In the genomic region with DNA sequence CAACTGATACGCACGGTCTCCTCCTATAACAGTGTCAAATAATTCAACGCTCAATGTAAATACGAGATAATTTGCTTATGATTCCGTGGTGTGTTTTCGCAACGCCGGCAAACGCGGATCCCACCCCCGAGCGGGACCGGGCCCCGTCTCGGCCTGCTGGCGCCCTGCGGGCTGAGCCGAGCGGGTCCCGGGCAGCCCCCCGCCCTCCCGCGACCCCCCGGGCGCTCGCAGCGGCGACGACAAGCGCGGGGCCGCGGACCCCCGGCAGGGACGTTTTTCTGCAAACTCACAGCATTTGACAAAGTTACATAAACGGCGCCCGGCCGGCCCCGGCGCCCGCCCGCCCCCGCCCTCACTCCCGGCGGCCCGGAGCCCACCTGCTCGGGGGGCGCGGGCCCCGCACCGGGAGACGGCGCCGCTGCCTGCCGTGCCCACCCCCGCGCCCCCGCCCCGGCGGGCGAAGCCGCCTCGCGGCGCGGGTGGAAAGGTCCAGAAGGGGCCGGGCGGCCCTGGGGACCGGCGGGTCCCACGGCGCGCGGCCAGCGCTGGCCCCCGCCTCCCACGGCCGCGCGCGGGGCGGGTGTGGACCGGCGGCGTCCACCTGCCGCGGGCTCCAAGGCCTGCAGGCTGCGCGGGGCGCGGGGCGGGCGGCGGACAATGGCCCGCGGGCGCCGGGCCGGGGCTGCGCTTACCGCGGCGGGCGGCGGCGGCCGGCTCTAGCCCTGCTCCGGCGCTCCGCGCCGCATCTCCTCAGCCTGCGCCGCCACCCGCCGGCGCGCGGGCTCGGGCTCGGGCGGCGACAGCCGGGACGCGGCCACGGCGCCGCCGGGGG, we compare ENCODE assay signal across 8 cellular contexts. TPM values are rescaled to one million over a fixed set of nuclear protein-coding genes. Genes with fewer than 3 reads are reported as not detected.
DNase-seq lines count a peak whose midpoint lies in the region; ATAC-seq and TF ChIP-seq lines count a peak whose summit lies in the region.

No MANE protein-coding gene starts in this region.

- BruUV-seq in PC-3 (replicated peaks; lab: Mats Ljungman, UMichigan) = no TSS peak

- H3K27ac Mint-ChIP-seq in dendritic cell treated with granulocyte-macrophage colony-stimulating factor and Interleukin-4, amounts not matched to agents 40 ng/mL and 50 ng/mL, for 4 days = peak overlapping the region; percentile 100
- H3K27ac Mint-ChIP-seq in naive B cell = peak overlapping the region; percentile 88 to 99 (median 98)

- H3K36me3 Mint-ChIP-seq in dendritic cell treated with granulocyte-macrophage colony-stimulating factor and Interleukin-4, amounts not matched to agents 40 ng/mL and 50 ng/mL, for 4 days (ENCODE audit: low read depth) = peaks cover 11% of the 10 kb centered on the region
- no peaks in the 10 kb centered on the region for H3K36me3 Mint-ChIP-seq in naive B cell

- H3K4me3 Mint-ChIP-seq in dendritic cell treated with granulocyte-macrophage colony-stimulating factor and Interleukin-4, amounts not matched to agents 40 ng/mL and 50 ng/mL, for 4 days = peak overlapping the region; percentile 72
- peak overlapping the region; percentile 86 to 99 (median 94) for H3K4me3 Mint-ChIP-seq in naive B cell

- DNase-seq in AG08395 (ENCODE audit: low spot score) = peak; percentile 19
- peak; percentile 33 for DNase-seq in GM19238 (ENCODE audit: insufficient read length, low spot score)
- DNase-seq in PC-3 = peak; percentile 23
- DNase-seq in naive B cell = no peak
- no peak for DNase-seq in HK-2 (ENCODE audit: unreplicated experiment)

- H3K9ac ChIP-seq in PC-3 (ENCODE audit: low read length) = peak overlapping the region; percentile 63

- no peaks in the 10 kb centered on the region for H3F3A ChIP-seq in PC-3 (ENCODE audit: low read length, unreplicated experiment)

- H3K4me3 ChIP-seq in PC-3 (ENCODE audit: low read length) = peak overlapping the region; percentile 77

- H3K9me3 ChIP-seq in PC-3 (ENCODE audit: low read length) = no peaks in the 10 kb centered on the region

- H3K9me2 ChIP-seq in PC-3 (replicated peaks; ENCODE audit: low read length) = no peaks in the 10 kb centered on the region

- H3K4me2 ChIP-seq in PC-3 (ENCODE audit: low read length) = peak overlapping the region; percentile 100

- H3K27me3 Mint-ChIP-seq in dendritic cell treated with granulocyte-macrophage colony-stimulating factor and Interleukin-4, amounts not matched to agents 40 ng/mL and 50 ng/mL, for 4 days = no peaks in the 10 kb centered on the region
- H3K27me3 Mint-ChIP-seq in naive B cell = no peaks in the 10 kb centered on the region

- peaks cover 44% of the 10 kb centered on the region for H3K4me1 Mint-ChIP-seq in dendritic cell treated with granulocyte-macrophage colony-stimulating factor and Interleukin-4, amounts not matched to agents 40 ng/mL and 50 ng/mL, for 4 days (ENCODE audit: low read depth)
- peaks cover 11 to 35% (median 25%) of the 10 kb centered on the region in 3 donors for H3K4me1 Mint-ChIP-seq in naive B cell

- CTCF ChIA-PET in PC-3 (lab: Charles Lee) = no interaction called here

- no peaks in the 10 kb centered on the region for H3K9me3 Mint-ChIP-seq in dendritic cell treated with granulocyte-macrophage colony-stimulating factor and Interleukin-4, amounts not matched to agents 40 ng/mL and 50 ng/mL, for 4 days
- no peaks in the 10 kb centered on the region for H3K9me3 Mint-ChIP-seq in naive B cell

- peaks cover 11% of the 10 kb centered on the region; the same call in 1 of the 2 replicates for H4K20me1 ChIP-seq in PC-3 (ENCODE audit: low read length)

- peaks cover 15% of the 10 kb centered on the region for H3K4me1 ChIP-seq in PC-3 (ENCODE audit: insufficient read depth, low read length)

- no peaks in the 10 kb centered on the region for H3K36me3 ChIP-seq in PC-3 (ENCODE audit: low read depth, low read length)

- POLR2A ChIA-PET in PC-3 (lab: Charles Lee; ENCODE audit: unreplicated experiment) = interaction anchor here (0.6 to 1.0 kb wide), 5 partner anchors 12 to 387 kb away, joined by 3 to 4 read pairs (median 3); no protein-coding TSS in a partner anchor

- peaks cover 48% of the 10 kb centered on the region for H3K79me2 ChIP-seq in PC-3 (ENCODE audit: low read length)

- intact Hi-C loops in PC-3 (cut with micrococcal nuclease) = loop anchor here (1.0 to 5.0 kb wide), 3 partner anchors 65 to 153 kb away; no protein-coding TSS in a partner anchor
- intact Hi-C loops in dendritic cell treated with granulocyte-macrophage colony-stimulating factor and Interleukin-4, amounts not matched to agents 40 ng/mL and 50 ng/mL, for 4 days (cut with micrococcal nuclease) = loop anchor here (2.0 to 5.0 kb wide), 2 partner anchors 37 to 133 kb away; no protein-coding TSS in a partner anchor

- H3K27ac ChIP-seq in PC-3 (ENCODE audit: low read length) = no peak overlapping the region

- no peaks in the 10 kb centered on the region for H3K27me3 ChIP-seq in PC-3 (ENCODE audit: low read length)

- TF ChIP-seq CTCF in PC-3 (conservative IDR thresholded peaks at IDR 0.05; ENCODE audit: low read depth, low read length) = no peak

- H2AFZ ChIP-seq in PC-3 (ENCODE audit: low read length) = 0 out of 2 replicates have a peak overlapping the region, but pooled peaks have one; percentile 30

- peak; percentile 2 for ATAC-seq in PC-3
- ATAC-seq in naive B cell (ENCODE audit: low read depth in 2 of 2) = peak; percentile 3 to 4
- ATAC-seq in HG03460 (IDR thresholded peaks at IDR 0.05; ENCODE audit: unreplicated experiment) = no peak
- ATAC-seq in GM21576 (IDR thresholded peaks at IDR 0.05; ENCODE audit: unreplicated experiment) = no peak

RNA-seq across cellular contexts. Expression of a gene that starts 0.6 kb away (rescaled TPM):
- total RNA-seq in PC-3 (2014; rRNA removed) = 8.5 and 20.0 TPM in 2 replicates
- polyA plus RNA-seq in naive B cell (ENCODE audit: low read depth in 6 of 6) = 1 to 10 TPM in 5 of 6 donors, not detected in 1; 1.5 to 6.8 (median 2.8) TPM

Comparison
In these comparisons a context has a peak if more than half of its experiments do, and no peak if none do; other contexts are left out.
1. DNase-seq: peak in AG08395 (single experiment), GM19238 (single experiment) and PC-3 (single experiment); none in naive B cell (single experiment) and HK-2 (single experiment).
2. ATAC-seq: peak in PC-3 (single experiment) and naive B cell (2 of 2); none in HG03460 (single experiment) and GM21576 (single experiment).